9 cellular contexts compared by ENCODE assay signal in the genomic region with DNA sequence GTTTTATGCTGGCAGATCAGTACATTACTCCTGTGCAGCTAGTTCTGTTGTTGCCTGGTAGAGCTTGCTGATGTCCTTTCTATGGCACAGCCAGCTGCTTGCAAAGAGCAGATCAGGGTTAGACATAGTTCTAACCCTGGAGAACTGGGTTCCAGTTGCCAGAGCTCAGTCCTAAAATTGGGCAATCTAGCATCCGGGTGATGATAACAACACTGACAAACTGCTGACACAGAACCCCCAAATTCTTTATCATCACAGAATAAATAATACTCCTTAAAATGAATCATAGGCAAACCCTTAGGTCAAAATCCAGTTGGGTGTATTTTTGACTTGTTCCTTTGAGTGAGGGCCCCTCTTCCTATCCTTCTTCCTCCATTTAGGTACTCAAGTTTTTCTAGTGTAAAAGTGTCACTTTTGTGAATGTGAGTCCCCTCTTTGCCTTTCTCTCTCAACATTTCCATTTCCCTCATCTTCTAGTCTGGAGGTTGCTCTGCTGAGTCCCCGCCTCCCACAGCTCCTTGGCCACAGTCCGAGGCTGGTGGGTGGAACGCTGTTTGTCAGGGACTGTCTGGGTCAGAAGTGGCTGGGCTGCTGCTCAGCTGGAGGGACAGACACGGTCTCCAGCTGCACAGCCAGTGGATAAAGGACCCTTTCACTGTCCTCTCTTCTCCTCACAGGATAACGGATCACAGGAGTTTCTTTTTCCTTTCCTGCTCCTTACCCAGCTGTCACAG.
A peak's percentile ranks its signal among the peaks of the same experiment; 100 is the strongest.
DNase-seq lines count a peak whose midpoint lies in the region; ATAC-seq, FAIRE-seq and TF ChIP-seq lines count a peak whose summit lies in the region.
"Had no signal": no experiment of that assay in that cellular context is flagged by ENCODE, and none has a peak within 500 bp of the region (broad histone marks: within the 10 kb centered on the region; RNA-seq: fewer than 3 reads in every experiment).

No MANE protein-coding gene starts in this region.

- no peaks in the 10 kb centered on the region for H4K20me1 ChIP-seq in SK-N-SH (ENCODE audit: insufficient read depth)

- no peak overlapping the region for H2AFZ ChIP-seq in SK-N-SH (ENCODE audit: low read depth)

- H3K9ac ChIP-seq in SK-N-SH, result no peak overlapping the region

- peak; percentile 14 for FAIRE-seq in GM12892 (lab: Jason Lieb, UNC)

- H3K79me2 ChIP-seq in SK-N-SH (ENCODE audit: insufficient read depth), result no peaks in the 10 kb centered on the region

- TF ChIP-seq RAD21 in SK-N-SH (IDR thresholded peaks at IDR 0.05; ENCODE audit: low read length), result no peak

- H3K36me3 ChIP-seq in SK-N-SH (replicated peaks in 1 of 2; ENCODE audit: control insufficient read depth in 1 of 2, insufficient read depth in 2 of 2, low read length in 1 of 2), result no peaks in the 10 kb centered on the region

- no peak for TF ChIP-seq POLR2A in GM12892 (IDR thresholded peaks at IDR 0.05; ENCODE audit: low read depth, low read length)

- in situ Hi-C loops in astrocyte of the spinal cord (cut with HindIII; ENCODE audit: low sequenced_read_pairs), result no loop called here

- ATAC-seq in right cardiac atrium (peak; percentile 99), HG03175 (IDR thresholded peaks at IDR 0.05; ENCODE audit: unreplicated experiment) (no peak)

- intact Hi-C loops in right cardiac atrium (cut with DNase I), result no loop called here

- H3K4me3 ChIP-seq in astrocyte of the spinal cord (ENCODE audit: low read depth, low read length), result no peak overlapping the region
- peak overlapping the region; percentile 13 for H3K4me3 ChIP-seq in right cardiac atrium (ENCODE audit: low read length)
- no peak overlapping the region for H3K4me3 ChIP-seq in SK-N-SH (ENCODE audit: low read depth in 2 of 2, low read length in 1 of 2)

- H3K27me3 ChIP-seq in right cardiac atrium (ENCODE audit: control insufficient read depth, insufficient read depth), result no peaks in the 10 kb centered on the region
- no peaks in the 10 kb centered on the region for H3K27me3 ChIP-seq in SK-N-SH (ENCODE audit: insufficient read depth)

- no peaks in the 10 kb centered on the region for H3K9me2 ChIP-seq in SK-N-SH

- no peak for TF ChIP-seq EP300 in SK-N-SH (IDR thresholded peaks at IDR 0.05; ENCODE audit: borderline replicate concordance in 1 of 2, low read depth in 1 of 2, low read length in 1 of 2)

- no peak overlapping the region for H3K4me2 ChIP-seq in SK-N-SH

- H3K27ac ChIP-seq in right cardiac atrium (ENCODE audit: low read length) (peak overlapping the region; percentile 78), SK-N-SH (ENCODE audit: low read depth in 2 of 2, low read length in 1 of 2) (no peak overlapping the region)

- POLR2A ChIA-PET in SK-N-SH (lab: Yijun Ruan, JAX), result no interaction called here

- no peak for DNase-seq in GM12892 (ENCODE audit: insufficient read length)
- peak; percentile 8 for DNase-seq in astrocyte of the spinal cord (ENCODE audit: low read depth, low spot score)
- peak; percentile 92 to 96 (median 95) for DNase-seq in right cardiac atrium
- peak; percentile 18 for DNase-seq in renal cortical epithelial cell (ENCODE audit: low read depth)
- no peak for DNase-seq in stimulated activated CD4-positive, alpha-beta T cell treated with anti-CD3 and anti-CD28 coated beads, Interleukin-1b, Interleukin-23, amount 100 ng/mL, for 48 hours
- no peak for DNase-seq in SK-N-SH
- DNase-seq in NCI-H1417 (lab: John Stamatoyannopoulos, UW), result no peak
- DNase-seq: DND-41 had no signal

- 14% methylated on average over 6 of the region's 6 CpGs for WGBS in right cardiac atrium
- 0% methylated on average over 6 of the region's 6 CpGs for WGBS in SK-N-SH (ENCODE audit: low lambda C conversion rate)

- H3K4me1 ChIP-seq in right cardiac atrium (ENCODE audit: control insufficient read depth, insufficient read depth, low read length) (peaks cover 1% of the 10 kb centered on the region), SK-N-SH (ENCODE audit: control insufficient read depth in 1 of 2, insufficient read depth in 2 of 2, low read depth in 1 of 2, low read length in 1 of 2) (no peaks in the 10 kb centered on the region)

- TF ChIP-seq CTCF in astrocyte of the spinal cord (IDR thresholded peaks at IDR 0.05; ENCODE audit: low read depth, low read length), result no peak
- TF ChIP-seq CTCF in SK-N-SH (IDR thresholded peaks at IDR 0.05), result no peak

- no peaks in the 10 kb centered on the region for H3K9me3 ChIP-seq in right cardiac atrium (ENCODE audit: control insufficient read depth, low read length)
- no peaks in the 10 kb centered on the region for H3K9me3 ChIP-seq in SK-N-SH

- no peaks in the 10 kb centered on the region for H3F3A ChIP-seq in SK-N-SH (replicated peaks; ENCODE audit: insufficient read depth)

- CTCF ChIA-PET in SK-N-SH (lab: Yijun Ruan, JAX), result no interaction called here

TF ChIP-seq in SK-N-SH, 30 proteins besides CTCF, POLR2A, EP300 and RAD21:
- TF ChIP-seq FOXJ3 (CRISPR knock-in tag; IDR thresholded peaks at IDR 0.05) (no peak), POLR2AphosphoS5 (IDR thresholded peaks at IDR 0.05; ENCODE audit: low read depth, low read length) (no peak), YY1 (IDR thresholded peaks at IDR 0.05; ENCODE audit: low read depth) (no peak), RFX5 (IDR thresholded peaks at IDR 0.05; ENCODE audit: low read length) (no peak), USF1 (IDR thresholded peaks at IDR 0.05; ENCODE audit: borderline replicate concordance, low read depth) (no peak), TEAD4 (IDR thresholded peaks at IDR 0.05; ENCODE audit: borderline replicate concordance, insufficient read depth) (no peak), ELF1 (IDR thresholded peaks at IDR 0.05) (no peak)

Comparison
In these comparisons a context has a peak if more than half of its experiments do, and no peak if none do; other contexts are left out.
1. DNase-seq: peak in astrocyte of the spinal cord (single experiment), right cardiac atrium (3 of 3) and renal cortical epithelial cell (single experiment); none in GM12892 (single experiment), stimulated activated CD4-positive, alpha-beta T cell treated with anti-CD3 and anti-CD28 coated beads, Interleukin-1b, Interleukin-23, amount 100 ng/mL, for 48 hours (single experiment), SK-N-SH (single experiment) and NCI-H1417 (0 of 3).